Comparison of ENCODE assay signal across 8 cellular contexts in genomic region chr3:197002701-197003454, GRCh38. TPM values are rescaled to one million over a fixed set of nuclear protein-coding genes. Genes with fewer than 3 reads are reported as not detected.
DNase-seq lines count a peak whose midpoint lies in the region; ATAC-seq and TF ChIP-seq lines count a peak whose summit lies in the region.

No MANE protein-coding gene starts in this region.

- peaks cover 8% of the 10 kb centered on the region for H3K4me1 Mint-ChIP-seq in GM23338

- peaks cover 3% of the 10 kb centered on the region; the same call in 2 of the 3 replicates for H3K9me3 Mint-ChIP-seq in GM23338

- H2AFZ ChIP-seq in GM23338 = peak overlapping the region; percentile 83

- H4K20me1 ChIP-seq in GM23338 (replicated peaks; ENCODE audit: insufficient read depth) = no peaks in the 10 kb centered on the region

- no peak overlapping the region; the same call in 2 of the 3 replicates for H3K4me3 Mint-ChIP-seq in GM23338

- H3K4me2 ChIP-seq in GM23338 = peak overlapping the region; percentile 82

- H3K27ac Mint-ChIP-seq in GM23338 = no peak overlapping the region

- peaks cover 4% of the 10 kb centered on the region; the same call in 1 of the 3 replicates for H3K36me3 Mint-ChIP-seq in GM23338 (ENCODE audit: low read depth)

- intact Hi-C loops in right cardiac atrium (cut with DNase I) = loop anchor here (5.0 to 10.0 kb wide), 2 partner anchors 182 to 184 kb away; no protein-coding TSS in a partner anchor

- H3K27me3 ChIP-seq in GM23338 (ENCODE audit: insufficient read depth) (peaks cover 30% of the 10 kb centered on the region), right cardiac atrium (ENCODE audit: control insufficient read depth, insufficient read depth) (no peaks in the 10 kb centered on the region)

- no peaks in the 10 kb centered on the region for H3K9me2 ChIP-seq in GM23338 (ENCODE audit: insufficient read depth)

- TF ChIP-seq CTCF in GM23338 (conservative IDR thresholded peaks at IDR 0.05; ENCODE audit: low read depth in 2 of 2) = peak; percentile 32 to 79

- peaks cover 23% of the 10 kb centered on the region for H3K27me3 Mint-ChIP-seq in GM23338 (ENCODE audit: insufficient read depth, low read depth, poor library complexity)

- H3K4me1 ChIP-seq in GM23338 (ENCODE audit: insufficient read depth) (no peaks in the 10 kb centered on the region; the same call in 1 of the 2 replicates), right cardiac atrium (ENCODE audit: control insufficient read depth, insufficient read depth, low read length) (no peaks in the 10 kb centered on the region)

- ATAC-seq in GM23338 (peak; percentile 60), right cardiac atrium (peak; percentile 89), GM18873 (IDR thresholded peaks at IDR 0.05; ENCODE audit: low FRiP score, unreplicated experiment) (no peak)

- no peaks in the 10 kb centered on the region for H3K36me3 ChIP-seq in GM23338 (ENCODE audit: insufficient read depth)

- under 1% methylated on average over 112 of the region's 113 CpGs for WGBS in right cardiac atrium

- H3F3A ChIP-seq in GM23338 (replicated peaks; ENCODE audit: low read depth) = peaks cover 6% of the 10 kb centered on the region; the same call in 1 of the 2 replicates

- H3K9me3 ChIP-seq in right cardiac atrium (ENCODE audit: control insufficient read depth, low read length) = no peaks in the 10 kb centered on the region

- H3K27ac ChIP-seq in GM23338 (ENCODE audit: low read depth) = no peak overlapping the region
- H3K27ac ChIP-seq in right cardiac atrium (ENCODE audit: low read length) = peak overlapping the region; percentile 2

- H3K4me3 ChIP-seq in GM23338 (peak overlapping the region; percentile 70), right cardiac atrium (ENCODE audit: low read length) (peak overlapping the region; percentile 94)

- DNase-seq in GM03348 (ENCODE audit: low spot score) (peak; percentile 96), GM23338 (ENCODE audit: low spot score) (peak; percentile 67), LHCN-M2 (ENCODE audit: low read depth) (peak; percentile 44), SW480 (ENCODE audit: low spot score) (peak; percentile 92), amygdala (lab: John Stamatoyannopoulos, UW) (peak in 43 of 56 donors; percentile 19 to 79 (median 57)), right cardiac atrium (peak; percentile 75 to 92 (median 91)), renal cortical epithelial cell (ENCODE audit: low read depth) (peak; percentile 37)

- H3K79me2 ChIP-seq in GM23338 (replicated peaks; ENCODE audit: insufficient read depth) = no peaks in the 10 kb centered on the region

TF ChIP-seq in GM23338, 12 proteins besides CTCF, POLR2A, EP300 and RAD21:
- TF ChIP-seq CREB1 (CRISPR knock-in tag; IDR thresholded peaks at IDR 0.05; ENCODE audit: low read depth) = no peak
- TF ChIP-seq EZH2 (IDR thresholded peaks at IDR 0.05; ENCODE audit: low read depth, unreplicated experiment) = no peak
- no peak for TF ChIP-seq EZH2phosphoT487 (IDR thresholded peaks at IDR 0.05; ENCODE audit: unreplicated experiment)
- TF ChIP-seq, protein P1, sequence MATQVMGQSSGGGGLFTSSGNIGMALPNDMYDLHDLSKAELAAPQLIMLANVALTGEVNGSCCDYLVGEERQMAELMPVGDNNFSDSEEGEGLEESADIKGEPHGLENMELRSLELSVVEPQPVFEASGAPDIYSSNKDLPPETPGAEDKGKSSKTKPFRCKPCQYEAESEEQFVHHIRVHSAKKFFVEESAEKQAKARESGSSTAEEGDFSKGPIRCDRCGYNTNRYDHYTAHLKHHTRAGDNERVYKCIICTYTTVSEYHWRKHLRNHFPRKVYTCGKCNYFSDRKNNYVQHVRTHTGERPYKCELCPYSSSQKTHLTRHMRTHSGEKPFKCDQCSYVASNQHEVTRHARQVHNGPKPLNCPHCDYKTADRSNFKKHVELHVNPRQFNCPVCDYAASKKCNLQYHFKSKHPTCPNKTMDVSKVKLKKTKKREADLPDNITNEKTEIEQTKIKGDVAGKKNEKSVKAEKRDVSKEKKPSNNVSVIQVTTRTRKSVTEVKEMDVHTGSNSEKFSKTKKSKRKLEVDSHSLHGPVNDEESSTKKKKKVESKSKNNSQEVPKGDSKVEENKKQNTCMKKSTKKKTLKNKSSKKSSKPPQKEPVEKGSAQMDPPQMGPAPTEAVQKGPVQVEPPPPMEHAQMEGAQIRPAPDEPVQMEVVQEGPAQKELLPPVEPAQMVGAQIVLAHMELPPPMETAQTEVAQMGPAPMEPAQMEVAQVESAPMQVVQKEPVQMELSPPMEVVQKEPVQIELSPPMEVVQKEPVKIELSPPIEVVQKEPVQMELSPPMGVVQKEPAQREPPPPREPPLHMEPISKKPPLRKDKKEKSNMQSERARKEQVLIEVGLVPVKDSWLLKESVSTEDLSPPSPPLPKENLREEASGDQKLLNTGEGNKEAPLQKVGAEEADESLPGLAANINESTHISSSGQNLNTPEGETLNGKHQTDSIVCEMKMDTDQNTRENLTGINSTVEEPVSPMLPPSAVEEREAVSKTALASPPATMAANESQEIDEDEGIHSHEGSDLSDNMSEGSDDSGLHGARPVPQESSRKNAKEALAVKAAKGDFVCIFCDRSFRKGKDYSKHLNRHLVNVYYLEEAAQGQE (IDR thresholded peaks at IDR 0.05; ENCODE audit: unreplicated experiment) = no peak
- TF ChIP-seq ETS1 (IDR thresholded peaks at IDR 0.05) = no peak

RNA-seq across cellular contexts. Expression of gene MELTF, which starts 26.7 kb away (rescaled TPM):
- 5.2 and 5.4 TPM in 2 replicates for total RNA-seq in GM23338 (2014; rRNA removed; shearing (Covaris generic))
- polyA plus RNA-seq in GM23338 (2016; fragmentation: Nextera tagmentation; extraction: Ambion mirVana) (1.3 and 1.4 TPM in 2 replicates), right cardiac atrium (2.4 TPM)
- total RNA-seq in LHCN-M2 (2014; rRNA removed) (5.8 and 6.8 TPM in 2 replicates), right cardiac atrium (1 to 10 TPM; 1.2 to 6.5 (median 2.9) TPM), renal cortical epithelial cell (12.9 and 81.8 TPM in 2 replicates)
- polyA plus RNA-seq in LHCN-M2 (2012) = 2.6 TPM

RNA-seq across cellular contexts. Expression of gene PIGZ, which starts 34.2 kb away (rescaled TPM):
- not detected in 2 replicates for total RNA-seq in GM23338 (2014; rRNA removed; shearing (Covaris generic))
- polyA plus RNA-seq in GM23338 (2016; fragmentation: Nextera tagmentation; extraction: Ambion mirVana) (0.16 TPM in 1 of 2 replicates, not detected in the other), right cardiac atrium (3.6 TPM)
- total RNA-seq in LHCN-M2 (2014; rRNA removed) (0.38 and 2.4 TPM in 2 replicates), right cardiac atrium (1 to 10 TPM; 3.4 to 5.2 (median 4.3) TPM), renal cortical epithelial cell (3.0 and 3.1 TPM in 2 replicates)
- 2.5 TPM for polyA plus RNA-seq in LHCN-M2 (2012)

Comparison
In these comparisons a context has a peak if more than half of its experiments do, and no peak if none do; other contexts are left out.
1. DNase-seq: peak in every context shown above with its lines; median percentile 96 in GM03348; 92 in SW480; 91 in right cardiac atrium; 67 in GM23338; 57 in amygdala; 44 in LHCN-M2; 37 in renal cortical epithelial cell.